ENCODE assay signal across 9 cellular contexts in genomic region chr6:17280552-17281090, GRCh38. TPM values are rescaled to one million over a fixed set of nuclear protein-coding genes. Genes with fewer than 3 reads are reported as not detected.
A peak's percentile ranks its signal among the peaks of the same experiment; 100 is the strongest.
DNase-seq lines count a peak whose midpoint lies in the region; ATAC-seq and TF ChIP-seq lines count a peak whose summit lies in the region.
"Had no signal": no experiment of that assay in that cellular context is flagged by ENCODE, and none has a peak within 500 bp of the region (broad histone marks: within the 10 kb centered on the region; RNA-seq: fewer than 3 reads in every experiment).

No MANE protein-coding gene starts in this region.

- H3K27ac Mint-ChIP-seq in CD14-positive monocyte (no peak overlapping the region), T-helper 17 cell (no peak overlapping the region), glutamatergic neuron (ENCODE audit: unreplicated experiment) (no peak overlapping the region)
- H3K27ac Mint-ChIP-seq: activated naive CD4-positive, alpha-beta T cell treated with anti-CD3 and anti-CD28 coated beads, Interleukin-2, amount 50 U/mL, for 72 hours had no signal

- TF ChIP-seq CTCF in CD14-positive monocyte (IDR thresholded peaks at IDR 0.05) (no peak), glutamatergic neuron (IDR thresholded peaks at IDR 0.05; ENCODE audit: partially characterized antibody, unreplicated experiment) (peak; percentile 14)

- intact Hi-C loops in CD14-positive monocyte (cut with micrococcal nuclease): no loop called here

- peak; percentile 44 for DNase-seq in CD14-positive monocyte (ENCODE audit: low spot score)
- peak in 1 of 3 donors; percentile 4 for DNase-seq in T-helper 17 cell
- DNase-seq in glutamatergic neuron: peak; percentile 71
- peak; percentile 14 for DNase-seq in occipital lobe (lab: John Stamatoyannopoulos, UW)
- no peak for DNase-seq in pons (ENCODE audit: low spot score)
- no peak for DNase-seq in SW480 (ENCODE audit: low spot score)
- DNase-seq in NAMALWA (ENCODE audit: low spot score): no peak
- no peak for DNase-seq in central memory CD4-positive, alpha-beta T cell

- H3K4me3 Mint-ChIP-seq in CD14-positive monocyte (peak overlapping the region; percentile 67 to 92), T-helper 17 cell (peak overlapping the region; percentile 77), glutamatergic neuron (ENCODE audit: unreplicated experiment) (peak overlapping the region; percentile 88)

- H3K4me1 Mint-ChIP-seq in CD14-positive monocyte (peaks cover 13% of the 10 kb centered on the region), T-helper 17 cell (peaks cover 6% of the 10 kb centered on the region), glutamatergic neuron (ENCODE audit: low read depth, unreplicated experiment) (no peaks in the 10 kb centered on the region)

- H3K9me3 Mint-ChIP-seq in CD14-positive monocyte: peaks cover 0 to 13% (median 9%) of the 10 kb centered on the region in 7 donors
- H3K9me3 Mint-ChIP-seq in glutamatergic neuron (ENCODE audit: unreplicated experiment): peaks cover 4% of the 10 kb centered on the region
- H3K9me3 Mint-ChIP-seq: activated naive CD4-positive, alpha-beta T cell treated with anti-CD3 and anti-CD28 coated beads, Interleukin-2, amount 50 U/mL, for 72 hours had no signal

- no peak for ATAC-seq in T-helper 17 cell

- H3K9me3 ChIP-seq in T-helper 17 cell (ENCODE audit: control insufficient read depth, low read length, poor library complexity, severe bottlenecking): no peaks in the 10 kb centered on the region

- H3K27me3 Mint-ChIP-seq in CD14-positive monocyte (ENCODE audit: low read depth in 3 of 3) (peaks cover 69 to 78% (median 70%) of the 10 kb centered on the region in 3 donors), T-helper 17 cell (peaks cover 77% of the 10 kb centered on the region), glutamatergic neuron (ENCODE audit: unreplicated experiment) (peaks cover 12% of the 10 kb centered on the region)

- H3K36me3 Mint-ChIP-seq in CD14-positive monocyte: peaks cover 4 to 9% of the 10 kb centered on the region in 2 donors
- H3K36me3 Mint-ChIP-seq in T-helper 17 cell (ENCODE audit: low read depth): no peaks in the 10 kb centered on the region
- H3K36me3 Mint-ChIP-seq in glutamatergic neuron (ENCODE audit: unreplicated experiment): no peaks in the 10 kb centered on the region

RNA-seq across cellular contexts. Expression of gene RBM24, which starts 0.5 kb away (rescaled TPM):
- not detected for polyA plus RNA-seq in CD14-positive monocyte
- under 1 TPM; 0.15 to 0.86 TPM for total RNA-seq in T-helper 17 cell
- total RNA-seq in glutamatergic neuron (ENCODE audit: unreplicated experiment): 4.9 TPM
- 31.2 TPM for total RNA-seq in occipital lobe
- total RNA-seq: activated naive CD4-positive, alpha-beta T cell treated with anti-CD3 and anti-CD28 coated beads, Interleukin-2, amount 50 U/mL, for 72 hours had no signal

Comparison
In these comparisons a context has a peak if more than half of its experiments do, and no peak if none do; other contexts are left out.
1. DNase-seq: peak in CD14-positive monocyte (single experiment), glutamatergic neuron (single experiment) and occipital lobe (single experiment); none in pons (single experiment), SW480 (single experiment), NAMALWA (single experiment) and central memory CD4-positive, alpha-beta T cell (single experiment).
2. Peak in every context shown above with its lines, with median percentiles within 50 percentile points of each other: H3K4me3 Mint-ChIP-seq.